In the genomic region with DNA sequence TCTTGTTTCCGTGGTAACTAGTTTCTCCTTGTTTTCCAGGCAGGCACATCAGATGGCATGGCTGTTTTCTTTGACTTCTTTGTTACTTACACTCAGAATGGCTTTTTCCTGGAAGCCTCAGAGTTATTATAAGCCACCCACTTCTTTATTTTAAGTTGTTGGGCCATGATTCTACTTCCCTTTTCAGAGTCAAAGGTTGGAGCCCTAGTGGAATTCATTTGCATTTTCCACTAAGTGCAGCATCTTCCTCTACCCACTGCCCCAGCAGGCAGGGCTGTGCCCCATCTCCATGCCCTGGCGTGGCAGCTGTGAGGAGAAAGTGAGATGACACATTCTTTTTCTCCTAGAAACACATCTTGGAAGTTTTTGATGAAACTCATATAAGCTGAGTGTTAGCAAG, we compare ENCODE assay signal across 12 cellular contexts.
DNase-seq lines count a peak whose midpoint lies in the region; ATAC-seq and TF ChIP-seq lines count a peak whose summit lies in the region.
"Had no signal": no experiment of that assay in that cellular context is flagged by ENCODE, and none has a peak within 500 bp of the region (broad histone marks: within the 10 kb centered on the region; RNA-seq: fewer than 3 reads in every experiment).

No MANE protein-coding gene starts in this region.

- no peaks in the 10 kb centered on the region for H3K9me3 ChIP-seq in right atrium auricular region
- H3K9me3 ChIP-seq: colonic mucosa had no signal

- TF ChIP-seq CTCF in right atrium auricular region (IDR thresholded peaks at IDR 0.05) = no peak

- peaks cover 44% of the 10 kb centered on the region for H3K36me3 Mint-ChIP-seq in T-helper 1 cell treated with Interleukin-12 subunit alpha and Interleukin-12 subunit beta and Interleukin-4 antibody, amounts not matched to agents 30 μg/mL and 1 μg/mL, for 36 hours (ENCODE audit: low read depth)

- peak; percentile 62 for ATAC-seq in Right ventricle myocardium superior (ENCODE audit: poor library complexity)
- ATAC-seq in left ventricle myocardium superior = peak; percentile 57

- H3K4me1 ChIP-seq in right atrium auricular region = no peaks in the 10 kb centered on the region
- H3K4me1 ChIP-seq: colonic mucosa had no signal

- no peaks in the 10 kb centered on the region for H3K9me3 Mint-ChIP-seq in T-helper 1 cell treated with Interleukin-12 subunit alpha and Interleukin-12 subunit beta and Interleukin-4 antibody, amounts not matched to agents 30 μg/mL and 1 μg/mL, for 36 hours

- H3K27me3 Mint-ChIP-seq in T-helper 1 cell treated with Interleukin-12 subunit alpha and Interleukin-12 subunit beta and Interleukin-4 antibody, amounts not matched to agents 30 μg/mL and 1 μg/mL, for 36 hours (ENCODE audit: low read depth) = no peaks in the 10 kb centered on the region

- intact Hi-C loops in Right ventricle myocardium superior (cut with DNase I) = no loop called here
- intact Hi-C loops in left ventricle myocardium superior (cut with micrococcal nuclease) = no loop called here

- peaks cover 68% of the 10 kb centered on the region for H3K4me1 Mint-ChIP-seq in T-helper 1 cell treated with Interleukin-12 subunit alpha and Interleukin-12 subunit beta and Interleukin-4 antibody, amounts not matched to agents 30 μg/mL and 1 μg/mL, for 36 hours (ENCODE audit: low read depth)

- no peak overlapping the region for H3K4me3 ChIP-seq in right atrium auricular region
- H3K4me3 ChIP-seq: colonic mucosa had no signal

- H3K27ac Mint-ChIP-seq in T-helper 1 cell treated with Interleukin-12 subunit alpha and Interleukin-12 subunit beta and Interleukin-4 antibody, amounts not matched to agents 30 μg/mL and 1 μg/mL, for 36 hours = peak overlapping the region; percentile 74

- peak overlapping the region; percentile 55 for H3K4me3 Mint-ChIP-seq in T-helper 1 cell treated with Interleukin-12 subunit alpha and Interleukin-12 subunit beta and Interleukin-4 antibody, amounts not matched to agents 30 μg/mL and 1 μg/mL, for 36 hours

- H3K36me3 ChIP-seq in right atrium auricular region = no peaks in the 10 kb centered on the region

- H3K27me3 ChIP-seq in right atrium auricular region = no peaks in the 10 kb centered on the region
- H3K27me3 ChIP-seq: colonic mucosa had no signal

- H3K27ac ChIP-seq in right atrium auricular region = no peak overlapping the region
- H3K27ac ChIP-seq: colonic mucosa had no signal

- DNase-seq in Right ventricle myocardium superior (no peak), right atrium auricular region (ENCODE audit: low spot score) (no peak), left ventricle myocardium superior (no peak), superior temporal gyrus (ENCODE audit: extremely low spot score) (peak; percentile 47), D341Med (ENCODE audit: low spot score) (no peak), HuH-7 (ENCODE audit: low spot score) (no peak), NCI-H82 treated with DMSO at 0.1 percent for 48 hours (lab: John Stamatoyannopoulos, UW; ENCODE audit: unreplicated experiment) (no peak)
- DNase-seq: activated CD8-positive, alpha-beta memory T cell treated with anti-CD3 and anti-CD28 coated beads, Interleukin-2, amount 50 U/mL, for 4 hours; colonic mucosa; NCI-H146; SHP77 treated with DMSO at 0.1 percent for 48 hours had no signal
